ENCODE assay signal across 1 cellular context in the genomic region with DNA sequence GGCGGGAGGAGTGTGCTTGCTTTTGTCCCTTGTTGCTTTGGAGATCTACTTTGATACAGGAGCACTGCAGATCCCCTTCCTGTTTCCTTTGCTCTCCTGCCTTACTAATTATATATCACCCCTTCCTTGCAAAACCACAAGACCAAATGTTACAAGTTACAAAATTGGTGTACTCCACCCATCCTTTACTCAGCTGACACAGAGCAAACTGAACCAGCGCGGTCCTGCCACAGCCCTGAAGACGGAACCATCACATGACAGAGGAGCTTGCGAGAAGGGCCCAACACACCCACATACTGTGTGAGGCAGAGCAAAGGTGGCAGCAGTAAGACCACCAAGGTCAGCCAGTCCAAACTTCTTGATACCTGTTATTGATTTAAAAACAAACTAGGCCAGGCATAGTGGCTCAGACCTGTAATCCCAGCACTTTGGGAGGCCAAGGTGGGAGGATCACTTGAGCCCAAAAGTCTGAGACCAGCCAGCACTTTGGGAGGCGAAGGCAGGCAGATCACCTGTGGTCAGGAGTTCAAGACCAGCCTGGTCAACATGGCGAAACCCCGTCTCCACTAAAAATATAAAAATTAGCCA.
TF ChIP-seq lines count a peak whose summit lies in the region.

No MANE protein-coding gene starts in this region.

TF ChIP-seq in HepG2, 621 proteins besides CTCF, POLR2A, EP300 and RAD21 (continued from another document and continues in another):
- TF ChIP-seq, protein P1, sequence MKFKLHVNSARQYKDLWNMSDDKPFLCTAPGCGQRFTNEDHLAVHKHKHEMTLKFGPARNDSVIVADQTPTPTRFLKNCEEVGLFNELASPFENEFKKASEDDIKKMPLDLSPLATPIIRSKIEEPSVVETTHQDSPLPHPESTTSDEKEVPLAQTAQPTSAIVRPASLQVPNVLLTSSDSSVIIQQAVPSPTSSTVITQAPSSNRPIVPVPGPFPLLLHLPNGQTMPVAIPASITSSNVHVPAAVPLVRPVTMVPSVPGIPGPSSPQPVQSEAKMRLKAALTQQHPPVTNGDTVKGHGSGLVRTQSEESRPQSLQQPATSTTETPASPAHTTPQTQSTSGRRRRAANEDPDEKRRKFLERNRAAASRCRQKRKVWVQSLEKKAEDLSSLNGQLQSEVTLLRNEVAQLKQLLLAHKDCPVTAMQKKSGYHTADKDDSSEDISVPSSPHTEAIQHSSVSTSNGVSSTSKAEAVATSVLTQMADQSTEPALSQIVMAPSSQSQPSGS (CRISPR knock-in tag; IDR thresholded peaks at IDR 0.05): peak; percentile 62; the same call in 1 of the 2 replicates
- TF ChIP-seq KDM2A (CRISPR knock-in tag; IDR thresholded peaks at IDR 0.05; ENCODE audit: borderline replicate concordance, low read depth) (no peak; the same call in 1 of the 2 replicates), SMARCE1 (IDR thresholded peaks at IDR 0.05; ENCODE audit: borderline replicate concordance) (no peak), TBP (CRISPR knock-in tag; IDR thresholded peaks at IDR 0.05) (no peak), NR2F2 (IDR thresholded peaks at IDR 0.05; ENCODE audit: borderline replicate concordance, low read depth) (peak; percentile 79), ZBTB1 (CRISPR knock-in tag; IDR thresholded peaks at IDR 0.05; ENCODE audit: borderline replicate concordance) (no peak), TBX2 (CRISPR knock-in tag; IDR thresholded peaks at IDR 0.05; ENCODE audit: borderline replicate concordance) (peak; percentile 58; the same call in 1 of the 2 replicates), MTF1 (CRISPR knock-in tag; IDR thresholded peaks at IDR 0.05) (no peak), ZBTB38 (CRISPR knock-in tag; IDR thresholded peaks at IDR 0.05) (peak; percentile 91), SIN3B (IDR thresholded peaks at IDR 0.05; ENCODE audit: low read length) (no peak), MED1 (CRISPR knock-in tag; IDR thresholded peaks at IDR 0.05) (peak; percentile 91), KDM6A (CRISPR knock-in tag; IDR thresholded peaks at IDR 0.05; ENCODE audit: low read depth) (peak; percentile 61), ZMAT3 (CRISPR knock-in tag; conservative IDR thresholded peaks at IDR 0.05) (0 out of 2 replicates have a peak, but pooled peaks have one; percentile 25), GPN1 (CRISPR knock-in tag; IDR thresholded peaks at IDR 0.05; ENCODE audit: borderline replicate concordance) (no peak), MLLT10 (CRISPR knock-in tag; IDR thresholded peaks at IDR 0.05) (no peak), ETV5 (CRISPR knock-in tag; IDR thresholded peaks at IDR 0.05; ENCODE audit: borderline replicate concordance) (peak; percentile 59; the same call in 1 of the 2 replicates), HNF4G (IDR thresholded peaks at IDR 0.05; ENCODE audit: borderline replicate concordance, low read depth, low read length) (peak; percentile 67), HNF4G (CRISPR knock-in tag; IDR thresholded peaks at IDR 0.05; ENCODE audit: borderline replicate concordance, low read depth) (peak; percentile 76), ZKSCAN1 (IDR thresholded peaks at IDR 0.05; ENCODE audit: low read length) (no peak), POGZ (CRISPR knock-in tag; IDR thresholded peaks at IDR 0.05) (peak; percentile 80), ZNF564 (CRISPR knock-in tag; IDR thresholded peaks at IDR 0.05) (no peak), TMF1 (CRISPR knock-in tag; IDR thresholded peaks at IDR 0.05; ENCODE audit: low read depth) (peak; percentile 83; the same call in 1 of the 2 replicates), STAT5B (CRISPR knock-in tag; IDR thresholded peaks at IDR 0.05) (no peak), ZNF207 (IDR thresholded peaks at IDR 0.05; ENCODE audit: borderline replicate concordance) (no peak), RXRA (CRISPR knock-in tag; IDR thresholded peaks at IDR 0.05) (peak; percentile 54; the same call in 1 of the 2 replicates), SRSF4 (IDR thresholded peaks at IDR 0.05; ENCODE audit: low read depth, low read length, poor library complexity, severe bottlenecking) (no peak), ZSCAN30 (CRISPR knock-in tag; IDR thresholded peaks at IDR 0.05) (no peak)
- TF ChIP-seq, protein P2, sequence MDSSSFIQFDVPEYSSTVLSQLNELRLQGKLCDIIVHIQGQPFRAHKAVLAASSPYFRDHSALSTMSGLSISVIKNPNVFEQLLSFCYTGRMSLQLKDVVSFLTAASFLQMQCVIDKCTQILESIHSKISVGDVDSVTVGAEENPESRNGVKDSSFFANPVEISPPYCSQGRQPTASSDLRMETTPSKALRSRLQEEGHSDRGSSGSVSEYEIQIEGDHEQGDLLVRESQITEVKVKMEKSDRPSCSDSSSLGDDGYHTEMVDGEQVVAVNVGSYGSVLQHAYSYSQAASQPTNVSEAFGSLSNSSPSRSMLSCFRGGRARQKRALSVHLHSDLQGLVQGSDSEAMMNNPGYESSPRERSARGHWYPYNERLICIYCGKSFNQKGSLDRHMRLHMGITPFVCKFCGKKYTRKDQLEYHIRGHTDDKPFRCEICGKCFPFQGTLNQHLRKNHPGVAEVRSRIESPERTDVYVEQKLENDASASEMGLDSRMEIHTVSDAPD (CRISPR knock-in tag; IDR thresholded peaks at IDR 0.05): peak; percentile 57; the same call in 1 of the 2 replicates
- TF ChIP-seq, protein P3, sequence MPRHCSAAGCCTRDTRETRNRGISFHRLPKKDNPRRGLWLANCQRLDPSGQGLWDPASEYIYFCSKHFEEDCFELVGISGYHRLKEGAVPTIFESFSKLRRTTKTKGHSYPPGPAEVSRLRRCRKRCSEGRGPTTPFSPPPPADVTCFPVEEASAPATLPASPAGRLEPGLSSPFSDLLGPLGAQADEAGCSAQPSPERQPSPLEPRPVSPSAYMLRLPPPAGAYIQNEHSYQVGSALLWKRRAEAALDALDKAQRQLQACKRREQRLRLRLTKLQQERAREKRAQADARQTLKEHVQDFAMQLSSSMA (CRISPR knock-in tag; IDR thresholded peaks at IDR 0.05): no peak
- TF ChIP-seq, protein P4, sequence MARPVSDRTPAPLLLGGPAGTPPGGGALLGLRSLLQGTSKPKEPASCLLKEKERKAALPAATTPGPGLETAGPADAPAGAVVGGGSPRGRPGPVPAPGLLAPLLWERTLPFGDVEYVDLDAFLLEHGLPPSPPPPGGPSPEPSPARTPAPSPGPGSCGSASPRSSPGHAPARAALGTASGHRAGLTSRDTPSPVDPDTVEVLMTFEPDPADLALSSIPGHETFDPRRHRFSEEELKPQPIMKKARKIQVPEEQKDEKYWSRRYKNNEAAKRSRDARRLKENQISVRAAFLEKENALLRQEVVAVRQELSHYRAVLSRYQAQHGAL (CRISPR knock-in tag; IDR thresholded peaks at IDR 0.05; ENCODE audit: not compliant biosample characterization): no peak
- TF ChIP-seq, protein P5, sequence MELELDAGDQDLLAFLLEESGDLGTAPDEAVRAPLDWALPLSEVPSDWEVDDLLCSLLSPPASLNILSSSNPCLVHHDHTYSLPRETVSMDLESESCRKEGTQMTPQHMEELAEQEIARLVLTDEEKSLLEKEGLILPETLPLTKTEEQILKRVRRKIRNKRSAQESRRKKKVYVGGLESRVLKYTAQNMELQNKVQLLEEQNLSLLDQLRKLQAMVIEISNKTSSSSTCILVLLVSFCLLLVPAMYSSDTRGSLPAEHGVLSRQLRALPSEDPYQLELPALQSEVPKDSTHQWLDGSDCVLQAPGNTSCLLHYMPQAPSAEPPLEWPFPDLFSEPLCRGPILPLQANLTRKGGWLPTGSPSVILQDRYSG (CRISPR knock-in tag; IDR thresholded peaks at IDR 0.05): no peak
- TF ChIP-seq, protein P6, sequence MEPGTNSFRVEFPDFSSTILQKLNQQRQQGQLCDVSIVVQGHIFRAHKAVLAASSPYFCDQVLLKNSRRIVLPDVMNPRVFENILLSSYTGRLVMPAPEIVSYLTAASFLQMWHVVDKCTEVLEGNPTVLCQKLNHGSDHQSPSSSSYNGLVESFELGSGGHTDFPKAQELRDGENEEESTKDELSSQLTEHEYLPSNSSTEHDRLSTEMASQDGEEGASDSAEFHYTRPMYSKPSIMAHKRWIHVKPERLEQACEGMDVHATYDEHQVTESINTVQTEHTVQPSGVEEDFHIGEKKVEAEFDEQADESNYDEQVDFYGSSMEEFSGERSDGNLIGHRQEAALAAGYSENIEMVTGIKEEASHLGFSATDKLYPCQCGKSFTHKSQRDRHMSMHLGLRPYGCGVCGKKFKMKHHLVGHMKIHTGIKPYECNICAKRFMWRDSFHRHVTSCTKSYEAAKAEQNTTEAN (CRISPR knock-in tag; conservative IDR thresholded peaks at IDR 0.05): no peak
- TF ChIP-seq, protein P7, sequence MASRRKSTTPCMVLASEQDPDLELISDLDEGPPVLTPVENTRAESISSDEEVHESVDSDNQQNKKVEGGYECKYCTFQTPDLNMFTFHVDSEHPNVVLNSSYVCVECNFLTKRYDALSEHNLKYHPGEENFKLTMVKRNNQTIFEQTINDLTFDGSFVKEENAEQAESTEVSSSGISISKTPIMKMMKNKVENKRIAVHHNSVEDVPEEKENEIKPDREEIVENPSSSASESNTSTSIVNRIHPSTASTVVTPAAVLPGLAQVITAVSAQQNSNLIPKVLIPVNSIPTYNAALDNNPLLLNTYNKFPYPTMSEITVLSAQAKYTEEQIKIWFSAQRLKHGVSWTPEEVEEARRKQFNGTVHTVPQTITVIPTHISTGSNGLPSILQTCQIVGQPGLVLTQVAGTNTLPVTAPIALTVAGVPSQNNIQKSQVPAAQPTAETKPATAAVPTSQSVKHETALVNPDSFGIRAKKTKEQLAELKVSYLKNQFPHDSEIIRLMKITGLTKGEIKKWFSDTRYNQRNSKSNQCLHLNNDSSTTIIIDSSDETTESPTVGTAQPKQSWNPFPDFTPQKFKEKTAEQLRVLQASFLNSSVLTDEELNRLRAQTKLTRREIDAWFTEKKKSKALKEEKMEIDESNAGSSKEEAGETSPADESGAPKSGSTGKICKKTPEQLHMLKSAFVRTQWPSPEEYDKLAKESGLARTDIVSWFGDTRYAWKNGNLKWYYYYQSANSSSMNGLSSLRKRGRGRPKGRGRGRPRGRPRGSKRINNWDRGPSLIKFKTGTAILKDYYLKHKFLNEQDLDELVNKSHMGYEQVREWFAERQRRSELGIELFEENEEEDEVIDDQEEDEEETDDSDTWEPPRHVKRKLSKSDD (CRISPR knock-in tag; IDR thresholded peaks at IDR 0.05; ENCODE audit: low read depth): 0 out of 2 replicates have a peak, but pooled peaks have one; percentile 56
- TF ChIP-seq, protein P8, sequence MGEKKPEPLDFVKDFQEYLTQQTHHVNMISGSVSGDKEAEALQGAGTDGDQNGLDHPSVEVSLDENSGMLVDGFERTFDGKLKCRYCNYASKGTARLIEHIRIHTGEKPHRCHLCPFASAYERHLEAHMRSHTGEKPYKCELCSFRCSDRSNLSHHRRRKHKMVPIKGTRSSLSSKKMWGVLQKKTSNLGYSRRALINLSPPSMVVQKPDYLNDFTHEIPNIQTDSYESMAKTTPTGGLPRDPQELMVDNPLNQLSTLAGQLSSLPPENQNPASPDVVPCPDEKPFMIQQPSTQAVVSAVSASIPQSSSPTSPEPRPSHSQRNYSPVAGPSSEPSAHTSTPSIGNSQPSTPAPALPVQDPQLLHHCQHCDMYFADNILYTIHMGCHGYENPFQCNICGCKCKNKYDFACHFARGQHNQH (CRISPR knock-in tag; IDR thresholded peaks at IDR 0.05): 0 out of 2 replicates have a peak, but pooled peaks have one; percentile 65
- TF ChIP-seq, protein P9, sequence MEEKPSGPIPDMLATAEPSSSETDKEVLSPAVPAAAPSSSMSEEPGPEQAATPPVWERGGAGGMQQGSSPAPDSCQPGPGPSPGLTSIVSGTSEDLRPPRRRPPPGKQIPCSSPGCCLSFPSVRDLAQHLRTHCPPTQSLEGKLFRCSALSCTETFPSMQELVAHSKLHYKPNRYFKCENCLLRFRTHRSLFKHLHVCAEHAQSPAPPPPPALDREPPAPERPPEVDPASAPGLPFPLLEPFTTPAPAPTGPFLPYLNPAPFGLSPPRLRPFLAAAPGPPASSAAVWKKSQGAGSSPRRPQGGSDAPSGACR (CRISPR knock-in tag; IDR thresholded peaks at IDR 0.05): 0 out of 2 replicates have a peak, but pooled peaks have one; percentile 75
- TF ChIP-seq, protein P10, sequence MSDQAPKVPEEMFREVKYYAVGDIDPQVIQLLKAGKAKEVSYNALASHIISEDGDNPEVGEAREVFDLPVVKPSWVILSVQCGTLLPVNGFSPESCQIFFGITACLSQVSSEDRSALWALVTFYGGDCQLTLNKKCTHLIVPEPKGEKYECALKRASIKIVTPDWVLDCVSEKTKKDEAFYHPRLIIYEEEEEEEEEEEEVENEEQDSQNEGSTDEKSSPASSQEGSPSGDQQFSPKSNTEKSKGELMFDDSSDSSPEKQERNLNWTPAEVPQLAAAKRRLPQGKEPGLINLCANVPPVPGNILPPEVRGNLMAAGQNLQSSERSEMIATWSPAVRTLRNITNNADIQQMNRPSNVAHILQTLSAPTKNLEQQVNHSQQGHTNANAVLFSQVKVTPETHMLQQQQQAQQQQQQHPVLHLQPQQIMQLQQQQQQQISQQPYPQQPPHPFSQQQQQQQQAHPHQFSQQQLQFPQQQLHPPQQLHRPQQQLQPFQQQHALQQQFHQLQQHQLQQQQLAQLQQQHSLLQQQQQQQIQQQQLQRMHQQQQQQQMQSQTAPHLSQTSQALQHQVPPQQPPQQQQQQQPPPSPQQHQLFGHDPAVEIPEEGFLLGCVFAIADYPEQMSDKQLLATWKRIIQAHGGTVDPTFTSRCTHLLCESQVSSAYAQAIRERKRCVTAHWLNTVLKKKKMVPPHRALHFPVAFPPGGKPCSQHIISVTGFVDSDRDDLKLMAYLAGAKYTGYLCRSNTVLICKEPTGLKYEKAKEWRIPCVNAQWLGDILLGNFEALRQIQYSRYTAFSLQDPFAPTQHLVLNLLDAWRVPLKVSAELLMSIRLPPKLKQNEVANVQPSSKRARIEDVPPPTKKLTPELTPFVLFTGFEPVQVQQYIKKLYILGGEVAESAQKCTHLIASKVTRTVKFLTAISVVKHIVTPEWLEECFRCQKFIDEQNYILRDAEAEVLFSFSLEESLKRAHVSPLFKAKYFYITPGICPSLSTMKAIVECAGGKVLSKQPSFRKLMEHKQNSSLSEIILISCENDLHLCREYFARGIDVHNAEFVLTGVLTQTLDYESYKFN (CRISPR knock-in tag; conservative IDR thresholded peaks at IDR 0.05): peak; percentile 85; the same call in 1 of the 2 replicates
- TF ChIP-seq, protein P11, sequence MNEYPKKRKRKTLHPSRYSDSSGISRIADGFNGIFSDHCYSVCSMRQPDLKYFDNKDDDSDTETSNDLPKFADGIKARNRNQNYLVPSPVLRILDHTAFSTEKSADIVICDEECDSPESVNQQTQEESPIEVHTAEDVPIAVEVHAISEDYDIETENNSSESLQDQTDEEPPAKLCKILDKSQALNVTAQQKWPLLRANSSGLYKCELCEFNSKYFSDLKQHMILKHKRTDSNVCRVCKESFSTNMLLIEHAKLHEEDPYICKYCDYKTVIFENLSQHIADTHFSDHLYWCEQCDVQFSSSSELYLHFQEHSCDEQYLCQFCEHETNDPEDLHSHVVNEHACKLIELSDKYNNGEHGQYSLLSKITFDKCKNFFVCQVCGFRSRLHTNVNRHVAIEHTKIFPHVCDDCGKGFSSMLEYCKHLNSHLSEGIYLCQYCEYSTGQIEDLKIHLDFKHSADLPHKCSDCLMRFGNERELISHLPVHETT (CRISPR knock-in tag; conservative IDR thresholded peaks at IDR 0.05): peak; percentile 35; the same call in 1 of the 2 replicates
- TF ChIP-seq, protein P12, sequence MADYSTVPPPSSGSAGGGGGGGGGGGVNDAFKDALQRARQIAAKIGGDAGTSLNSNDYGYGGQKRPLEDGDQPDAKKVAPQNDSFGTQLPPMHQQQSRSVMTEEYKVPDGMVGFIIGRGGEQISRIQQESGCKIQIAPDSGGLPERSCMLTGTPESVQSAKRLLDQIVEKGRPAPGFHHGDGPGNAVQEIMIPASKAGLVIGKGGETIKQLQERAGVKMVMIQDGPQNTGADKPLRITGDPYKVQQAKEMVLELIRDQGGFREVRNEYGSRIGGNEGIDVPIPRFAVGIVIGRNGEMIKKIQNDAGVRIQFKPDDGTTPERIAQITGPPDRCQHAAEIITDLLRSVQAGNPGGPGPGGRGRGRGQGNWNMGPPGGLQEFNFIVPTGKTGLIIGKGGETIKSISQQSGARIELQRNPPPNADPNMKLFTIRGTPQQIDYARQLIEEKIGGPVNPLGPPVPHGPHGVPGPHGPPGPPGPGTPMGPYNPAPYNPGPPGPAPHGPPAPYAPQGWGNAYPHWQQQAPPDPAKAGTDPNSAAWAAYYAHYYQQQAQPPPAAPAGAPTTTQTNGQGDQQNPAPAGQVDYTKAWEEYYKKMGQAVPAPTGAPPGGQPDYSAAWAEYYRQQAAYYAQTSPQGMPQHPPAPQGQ (CRISPR knock-in tag; IDR thresholded peaks at IDR 0.05; ENCODE audit: borderline replicate concordance): no peak
